ENCODE assay signal across 12 cellular contexts in the genomic region with DNA sequence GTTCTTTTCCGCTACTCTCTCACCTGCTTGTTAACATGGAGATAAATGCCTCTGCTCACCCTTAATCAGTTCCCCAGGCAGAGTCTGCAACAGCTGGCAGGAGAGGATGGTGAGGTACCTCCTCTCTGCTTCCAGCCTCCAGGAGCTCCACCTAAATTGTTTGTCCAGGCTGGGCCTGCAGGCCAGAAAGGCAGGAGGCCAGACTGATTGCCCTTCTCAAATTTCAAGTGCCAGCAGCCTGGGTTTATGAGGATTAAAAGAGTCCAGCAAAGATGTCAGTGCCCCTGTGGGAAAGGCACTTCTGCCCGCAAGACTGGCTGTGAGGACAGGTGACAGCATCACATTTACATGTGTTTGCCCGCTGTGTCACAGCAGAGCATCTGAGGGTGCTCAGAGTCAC. TPM values are rescaled to one million over a fixed set of nuclear protein-coding genes. Genes with fewer than 3 reads are reported as not detected.
DNase-seq lines count a peak whose midpoint lies in the region; ATAC-seq and TF ChIP-seq lines count a peak whose summit lies in the region.
"Had no signal": no experiment of that assay in that cellular context is flagged by ENCODE, and none has a peak within 500 bp of the region (broad histone marks: within the 10 kb centered on the region; RNA-seq: fewer than 3 reads in every experiment).

No MANE protein-coding gene starts in this region.

- no peak overlapping the region for H3K4ac ChIP-seq in mesendoderm (ENCODE audit: low read depth, low read length)

- H3K79me1 ChIP-seq in mesendoderm (ENCODE audit: low read length): peaks cover 8% of the 10 kb centered on the region

- no peak overlapping the region for H4K8ac ChIP-seq in mesendoderm (ENCODE audit: low read depth, low read length)

- H3K4me2 ChIP-seq in PC-3 (ENCODE audit: low read length) (peak overlapping the region; percentile 16), mesendoderm (ENCODE audit: low read length) (no peak overlapping the region)

- H2AFZ ChIP-seq in PC-3 (ENCODE audit: low read length): no peak overlapping the region

- no peak overlapping the region for H2BK120ac ChIP-seq in mesendoderm (ENCODE audit: low read depth, low read length)

- no peak overlapping the region for H3K27ac Mint-ChIP-seq in stimulated activated effector memory CD8-positive, alpha-beta T cell treated with anti-CD3 and anti-CD28 coated beads, Interleukin-12 subunit alpha, Interleukin-12 subunit beta, amount 100 ng/mL, for 72 hours
- H3K27ac Mint-ChIP-seq: CD4-positive, alpha-beta T cell had no signal

- no peaks in the 10 kb centered on the region for H3K9me3 Mint-ChIP-seq in stimulated activated effector memory CD8-positive, alpha-beta T cell treated with anti-CD3 and anti-CD28 coated beads, Interleukin-12 subunit alpha, Interleukin-12 subunit beta, amount 100 ng/mL, for 72 hours
- H3K9me3 Mint-ChIP-seq: CD4-positive, alpha-beta T cell had no signal

- no peak overlapping the region for H3K18ac ChIP-seq in mesendoderm (ENCODE audit: low read length)

- H2BK15ac ChIP-seq in mesendoderm (replicated peaks; ENCODE audit: low read depth): no peak overlapping the region

- H3K4me3 Mint-ChIP-seq in stimulated activated effector memory CD8-positive, alpha-beta T cell treated with anti-CD3 and anti-CD28 coated beads, Interleukin-12 subunit alpha, Interleukin-12 subunit beta, amount 100 ng/mL, for 72 hours: no peak overlapping the region
- H3K4me3 Mint-ChIP-seq: CD4-positive, alpha-beta T cell had no signal

- H3K79me2 ChIP-seq in PC-3 (ENCODE audit: low read length) (no peaks in the 10 kb centered on the region), mesendoderm (ENCODE audit: control insufficient read depth, insufficient read depth, low read length) (peaks cover 14% of the 10 kb centered on the region)

- H3K36me3 ChIP-seq in PC-3 (ENCODE audit: low read depth, low read length): no peaks in the 10 kb centered on the region
- H3K36me3 ChIP-seq in mesendoderm (ENCODE audit: control insufficient read depth, insufficient read depth, low read length): no peaks in the 10 kb centered on the region

- WGBS in mesendoderm (ENCODE audit: extremely low coverage, insufficient coverage, low lambda C conversion rate): no CpG with 5 or more reads among the region's 3 CpGs

- peaks cover 50% of the 10 kb centered on the region for H3K4me1 Mint-ChIP-seq in stimulated activated effector memory CD8-positive, alpha-beta T cell treated with anti-CD3 and anti-CD28 coated beads, Interleukin-12 subunit alpha, Interleukin-12 subunit beta, amount 100 ng/mL, for 72 hours

- CTCF ChIA-PET in PC-3 (lab: Charles Lee): no interaction called here

- H3K9ac ChIP-seq in PC-3 (ENCODE audit: low read length): no peak overlapping the region
- H3K9ac ChIP-seq in mesendoderm (ENCODE audit: low read length): no peak overlapping the region

- DNase-seq in DMS153 (lab: John Stamatoyannopoulos, UW): peak; percentile 94
- DNase-seq in NCI-H128 (lab: John Stamatoyannopoulos, UW; ENCODE audit: unreplicated experiment): peak; percentile 71
- DNase-seq in PC-3: peak; percentile 70
- DNase-seq in mesendoderm: peak; percentile 73
- DNase-seq in SKM-1 treated with dmso at 0.1 percent for 144 hours (lab: John Stamatoyannopoulos, UW; ENCODE audit: unreplicated experiment): no peak
- DNase-seq in stimulated activated effector memory CD8-positive, alpha-beta T cell treated with anti-CD3 and anti-CD28 coated beads, Interleukin-12 subunit alpha, Interleukin-12 subunit beta, amount 100 ng/mL, for 72 hours (ENCODE audit: low spot score in 2 of 2): no peak
- DNase-seq in MV-4-11 (lab: John Stamatoyannopoulos, UW): no peak
- DNase-seq: activated T-cell treated with anti-CD3 and anti-CD28 coated beads, Interleukin-2, amount 50 U/mL, for 1 hour; dermis blood vessel endothelial cell had no signal

- H3K27ac ChIP-seq in PC-3 (ENCODE audit: low read length) (0 out of 2 replicates have a peak overlapping the region, but pooled peaks have one; percentile 7), mesendoderm (ENCODE audit: low read depth, low read length) (peak overlapping the region; percentile 15)
- H3K27ac ChIP-seq: SK-N-MC had no signal

- no peak overlapping the region for H3K23ac ChIP-seq in mesendoderm (ENCODE audit: low read length)

- no peak overlapping the region for H2BK5ac ChIP-seq in mesendoderm (ENCODE audit: low read length)

- H3F3A ChIP-seq in PC-3 (ENCODE audit: low read length, unreplicated experiment): no peaks in the 10 kb centered on the region

- H3K9me3 ChIP-seq in PC-3 (ENCODE audit: low read length): no peaks in the 10 kb centered on the region

- H3K4me1 ChIP-seq in PC-3 (ENCODE audit: insufficient read depth, low read length): peaks cover 21% of the 10 kb centered on the region
- peaks cover 5% of the 10 kb centered on the region for H3K4me1 ChIP-seq in mesendoderm (ENCODE audit: control insufficient read depth, low read depth, low read length)

- no peak for TF ChIP-seq CTCF in PC-3 (conservative IDR thresholded peaks at IDR 0.05; ENCODE audit: low read depth, low read length)

- POLR2A ChIA-PET in PC-3 (lab: Charles Lee; ENCODE audit: unreplicated experiment): no interaction called here

- ATAC-seq in PC-3 (peak; percentile 73), HG03159 (IDR thresholded peaks at IDR 0.05; ENCODE audit: unreplicated experiment) (no peak)
- ATAC-seq in stimulated activated effector memory CD8-positive, alpha-beta T cell treated with anti-CD3 and anti-CD28 coated beads, Interleukin-12 subunit alpha, Interleukin-12 subunit beta, amount 100 ng/mL, for 72 hours: no peak

- H4K5ac ChIP-seq in mesendoderm (ENCODE audit: low read length): no peak overlapping the region

- H3K27me3 ChIP-seq in PC-3 (ENCODE audit: low read length) (no peaks in the 10 kb centered on the region), mesendoderm (ENCODE audit: insufficient read depth, low read length, poor library complexity) (no peaks in the 10 kb centered on the region)

- H3K9me2 ChIP-seq in PC-3 (replicated peaks; ENCODE audit: low read length): no peaks in the 10 kb centered on the region

- peak overlapping the region; percentile 30 for H3K56ac ChIP-seq in mesendoderm (ENCODE audit: low read length)

- intact Hi-C loops in PC-3 (cut with micrococcal nuclease): no loop called here

- no peak overlapping the region for H3K4me3 ChIP-seq in PC-3 (ENCODE audit: low read length)
- no peak overlapping the region for H3K4me3 ChIP-seq in mesendoderm (ENCODE audit: low read length)
- H3K4me3 ChIP-seq: SK-N-MC had no signal

- H3K36me3 Mint-ChIP-seq in stimulated activated effector memory CD8-positive, alpha-beta T cell treated with anti-CD3 and anti-CD28 coated beads, Interleukin-12 subunit alpha, Interleukin-12 subunit beta, amount 100 ng/mL, for 72 hours: peaks cover 9% of the 10 kb centered on the region

- H4K20me1 ChIP-seq in PC-3 (ENCODE audit: low read length): no peaks in the 10 kb centered on the region

- no peak overlapping the region for H2AK5ac ChIP-seq in mesendoderm (ENCODE audit: low read length)

- no TSS peak for BruUV-seq in PC-3 (replicated peaks; lab: Mats Ljungman, UMichigan)

RNA-seq across cellular contexts. Expression of gene CORO2A, which starts 19.8 kb away (rescaled TPM):
- 2.2 and 2.8 TPM in 2 replicates for total RNA-seq in PC-3 (2014; rRNA removed)
- polyA plus RNA-seq in mesendoderm (2013, experiment 1 of 2): 44.1 TPM
- polyA plus RNA-seq in mesendoderm (2013, experiment 2 of 2): 45.6 TPM

RNA-seq across cellular contexts. Expression of gene TRIM14, which starts 53.6 kb away (rescaled TPM):
- total RNA-seq in PC-3 (2014; rRNA removed): 11.2 and 17.3 TPM in 2 replicates
- polyA plus RNA-seq in mesendoderm (2013, experiment 1 of 2): 7.3 TPM
- 7.3 TPM for polyA plus RNA-seq in mesendoderm (2013, experiment 2 of 2)

Comparison
In these comparisons a context has a peak if more than half of its experiments do, and no peak if none do; other contexts are left out.
1. DNase-seq: peak in DMS153 (single experiment), NCI-H128 (single experiment), PC-3 (single experiment) and mesendoderm (single experiment); none in SKM-1 treated with dmso at 0.1 percent for 144 hours (single experiment), stimulated activated effector memory CD8-positive, alpha-beta T cell treated with anti-CD3 and anti-CD28 coated beads, Interleukin-12 subunit alpha, Interleukin-12 subunit beta, amount 100 ng/mL, for 72 hours (0 of 2) and MV-4-11 (single experiment).